ENCODE assay signal across 19 cellular contexts in the genomic region with DNA sequence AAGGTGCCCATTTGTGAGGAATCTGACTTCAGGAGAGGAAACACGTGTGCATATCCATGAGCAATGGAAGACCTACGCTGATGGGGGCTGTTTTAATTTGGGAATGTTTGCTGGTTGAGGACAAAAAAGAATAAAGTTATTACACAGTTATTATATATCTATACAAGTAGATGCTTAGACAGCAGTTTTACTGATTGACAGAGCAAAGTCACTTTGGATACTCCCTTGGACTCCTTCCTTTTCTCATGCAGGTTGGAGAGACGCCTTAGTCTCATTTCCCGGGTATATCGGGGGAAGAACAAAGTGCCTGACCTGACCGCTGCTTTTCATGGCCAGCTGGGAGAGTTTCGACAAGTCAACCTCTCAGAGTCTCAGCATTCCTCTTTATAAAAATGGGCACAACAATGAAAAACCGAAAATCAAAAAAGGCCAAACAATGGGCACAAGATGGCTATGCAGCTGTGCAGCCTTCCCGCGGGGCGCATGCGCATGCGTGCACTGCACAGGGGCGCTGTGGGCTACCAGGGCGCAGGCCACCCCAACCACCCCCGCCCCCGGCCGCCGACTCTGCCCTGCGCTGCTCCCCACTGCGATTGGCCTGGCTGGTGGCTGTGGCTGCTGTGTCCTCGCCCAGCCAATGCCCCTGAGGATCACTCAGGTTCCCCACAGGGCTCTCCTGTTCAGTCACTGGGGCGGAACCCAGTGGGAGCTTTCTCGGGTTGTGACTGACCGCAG. TPM values are rescaled to one million over a fixed set of nuclear protein-coding genes. Genes with fewer than 3 reads are reported as not detected.
DNase-seq lines count a peak whose midpoint lies in the region; ATAC-seq and TF ChIP-seq lines count a peak whose summit lies in the region.
"Had no signal": no experiment of that assay in that cellular context is flagged by ENCODE, and none has a peak within 500 bp of the region (broad histone marks: within the 10 kb centered on the region; RNA-seq: fewer than 3 reads in every experiment).

No MANE protein-coding gene starts in this region.

- H2BK20ac ChIP-seq in IMR-90 (ENCODE audit: low read depth, low read length) = no peak overlapping the region

- 96% methylated on average over 6 of the region's 25 CpGs; no CpG with 5 or more reads in 1 of the 2 experiments for WGBS in IMR-90 (ENCODE audit: extremely low coverage in 2 of 2, insufficient read length in 1 of 2), 2 experiments
- 93 to 97% (median 94%) methylated on average over 24 to 25 of the region's 25 CpGs for WGBS in psoas muscle, 3 donors

- H3K9me1 ChIP-seq in IMR-90 (ENCODE audit: insufficient read depth, low read length) = peaks cover 13% of the 10 kb centered on the region

- H4K5ac ChIP-seq in IMR-90 (ENCODE audit: low read depth, low read length) = no peak overlapping the region

- dilution Hi-C loops in IMR-90 (cut with HindIII; ENCODE audit: low sequenced_read_pairs, unreplicated experiment) = no loop called here

- no peak overlapping the region for H3K4me3 Mint-ChIP-seq in activated T-cell treated with anti-CD3 and anti-CD28 coated beads, Interleukin-2, amount 50 U/mL, for 72 hours
- H3K4me3 Mint-ChIP-seq in WTC11 = no peak overlapping the region

- peak overlapping the region; percentile 84 for H3K27ac Mint-ChIP-seq in activated T-cell treated with anti-CD3 and anti-CD28 coated beads, Interleukin-2, amount 50 U/mL, for 72 hours
- no peak overlapping the region for H3K27ac Mint-ChIP-seq in WTC11

- H3K4me1 Mint-ChIP-seq in activated T-cell treated with anti-CD3 and anti-CD28 coated beads, Interleukin-2, amount 50 U/mL, for 72 hours (ENCODE audit: low read depth) = peaks cover 37% of the 10 kb centered on the region
- no peaks in the 10 kb centered on the region; the same call in 1 of the 2 replicates for H3K4me1 Mint-ChIP-seq in WTC11

- no peak for TF ChIP-seq RAD21 in IMR-90 (IDR thresholded peaks at IDR 0.05; ENCODE audit: low read length)

- H3K36me3 ChIP-seq in IMR-90 (ENCODE audit: control insufficient read depth, insufficient read depth, low read length) (peaks cover 31% of the 10 kb centered on the region), psoas muscle (ENCODE audit: insufficient read depth in 1 of 2, low read depth in 1 of 2) (peaks cover 3 to 29% of the 10 kb centered on the region in 2 donors), brain microvascular endothelial cell (replicated peaks) (peaks cover 7% of the 10 kb centered on the region)

- no peak overlapping the region for H3K14ac ChIP-seq in IMR-90 (replicated peaks; ENCODE audit: low read depth, low read length)

- H3K23ac ChIP-seq in IMR-90 (ENCODE audit: low read depth, low read length) = no peak overlapping the region

- H2BK15ac ChIP-seq in IMR-90 (ENCODE audit: low read depth, low read length) = no peak overlapping the region

- H2AK5ac ChIP-seq in IMR-90 (ENCODE audit: low read depth, low read length) = no peak overlapping the region

- peaks cover 33 to 52% of the 10 kb centered on the region in 2 experiments for H3K79me1 ChIP-seq in IMR-90 (ENCODE audit: low read depth in 1 of 2, low read length in 2 of 2)

- no peak overlapping the region for H3K4ac ChIP-seq in IMR-90 (ENCODE audit: low read depth, low read length)

- H4K91ac ChIP-seq in IMR-90 (ENCODE audit: insufficient read depth, low read depth, low read length) = no peak overlapping the region

- intact Hi-C loops in IMR-90 (cut with micrococcal nuclease) = no loop called here
- intact Hi-C loops in psoas muscle (cut with DNase I) = no loop called here

- H3K9ac ChIP-seq in IMR-90 (ENCODE audit: low read depth, low read length) = no peak overlapping the region
- H3K9ac ChIP-seq: BLaER1 treated with 17β-estradiol and CSF1 and Interleukin-3, amounts not matched to agents 10 nM and 100 nM had no signal

- ATAC-seq in activated T-cell treated with anti-CD3 and anti-CD28 coated beads, Interleukin-2, amount 50 U/mL, for 72 hours (replicated peaks in 1 of 2) = peak; percentile 22 to 35
- ATAC-seq in IMR-90 (ENCODE audit: low read depth) (no peak), WTC11 (peak; percentile 26; the same call in 1 of the 2 replicates), psoas muscle (peak in 3 of 4 donors; percentile 22 to 28 (median 23))

- in situ Hi-C loops in IMR-90 (cut with MboI; ENCODE audit: low sequenced_read_pairs) (no loop called here), brain microvascular endothelial cell (cut with HindIII; ENCODE audit: low pct_ligation_motif_present, low sequenced_read_pairs) (no loop called here)

- no peaks in the 10 kb centered on the region for H3K27me3 Mint-ChIP-seq in activated T-cell treated with anti-CD3 and anti-CD28 coated beads, Interleukin-2, amount 50 U/mL, for 72 hours (ENCODE audit: low read depth)
- no peaks in the 10 kb centered on the region for H3K27me3 Mint-ChIP-seq in WTC11 (ENCODE audit: low read depth)

- H4K8ac ChIP-seq in IMR-90 (ENCODE audit: low read depth in 2 of 2, low read length in 2 of 2) = no peak overlapping the region

- no peak for TF ChIP-seq POLR2A in IMR-90 (IDR thresholded peaks at IDR 0.05; ENCODE audit: low read depth, low read length)

- H3K4me1 ChIP-seq in IMR-90 (ENCODE audit: control insufficient read depth, insufficient read depth, low read length) = peaks cover 7% of the 10 kb centered on the region
- peaks cover 9% of the 10 kb centered on the region for H3K4me1 ChIP-seq in psoas muscle

- H3K27ac ChIP-seq in IMR-90 (ENCODE audit: insufficient read depth, low read length) = no peak overlapping the region
- no peak overlapping the region for H3K27ac ChIP-seq in psoas muscle
- H3K27ac ChIP-seq in brain microvascular endothelial cell = no peak overlapping the region
- H3K27ac ChIP-seq: BLaER1 treated with 17β-estradiol and CSF1 and Interleukin-3, amounts not matched to agents 10 nM and 100 nM; SK-N-MC had no signal

- POLR2A ChIA-PET in IMR-90 (lab: Charles Lee; ENCODE audit: unreplicated experiment) = interaction anchor here (0.7 kb wide), 1 partner anchor 285 kb away, joined by 6 read pairs; no protein-coding TSS in a partner anchor
- POLR2A ChIA-PET in WTC11 (lab: Charles Lee) = interaction anchor here (0.5 kb wide), 1 partner anchor 70 kb away, joined by 3 read pairs; no protein-coding TSS in a partner anchor

- H2BK120ac ChIP-seq in IMR-90 (ENCODE audit: low read depth, low read length) = no peak overlapping the region

- H3K9me3 Mint-ChIP-seq in activated T-cell treated with anti-CD3 and anti-CD28 coated beads, Interleukin-2, amount 50 U/mL, for 72 hours = no peaks in the 10 kb centered on the region
- no peaks in the 10 kb centered on the region for H3K9me3 Mint-ChIP-seq in WTC11

- no peak overlapping the region for H3K56ac ChIP-seq in IMR-90 (ENCODE audit: extremely low read depth, insufficient read depth, low read length)

- no TSS peak for BruUV-seq in IMR-90 (replicated peaks; lab: Mats Ljungman, UMichigan)

- no peak overlapping the region for H3K4me3 ChIP-seq in IMR-90 (ENCODE audit: insufficient read depth, low read depth, low read length)
- no peak overlapping the region for H3K4me3 ChIP-seq in psoas muscle
- no peak overlapping the region for H3K4me3 ChIP-seq in brain microvascular endothelial cell (ENCODE audit: low read depth, low read length)
- H3K4me3 ChIP-seq: BLaER1 treated with 17β-estradiol and CSF1 and Interleukin-3, amounts not matched to agents 10 nM and 100 nM; MG63; SK-N-MC had no signal

- peaks cover 22 to 29% of the 10 kb centered on the region in 2 donors for H3K36me3 Mint-ChIP-seq in activated T-cell treated with anti-CD3 and anti-CD28 coated beads, Interleukin-2, amount 50 U/mL, for 72 hours (ENCODE audit: insufficient read depth in 2 of 2)
- peaks cover 26% of the 10 kb centered on the region for H3K36me3 Mint-ChIP-seq in WTC11

- H3K9me3 ChIP-seq in IMR-90 (ENCODE audit: control insufficient read depth, insufficient read depth, low read length) (no peaks in the 10 kb centered on the region), psoas muscle (no peaks in the 10 kb centered on the region)
- H3K9me3 ChIP-seq: BLaER1 treated with 17β-estradiol and CSF1 and Interleukin-3, amounts not matched to agents 10 nM and 100 nM; MG63 had no signal

- TF ChIP-seq CTCF in IMR-90 (conservative IDR thresholded peaks at IDR 0.05; ENCODE audit: low read depth, low read length) = no peak
- TF ChIP-seq CTCF in WTC11 (IDR thresholded peaks at IDR 0.05) = no peak
- TF ChIP-seq CTCF in psoas muscle (IDR thresholded peaks at IDR 0.05) = no peak
- no peak for TF ChIP-seq CTCF in brain microvascular endothelial cell (IDR thresholded peaks at IDR 0.05; ENCODE audit: low read depth, low read length, missing control alignments)

- H3K4me2 ChIP-seq in IMR-90 (ENCODE audit: low read depth, low read length) = no peak overlapping the region

- H2BK5ac ChIP-seq in IMR-90 (ENCODE audit: low read depth, low read length, poor library complexity, severe bottlenecking) = no peak overlapping the region

- peaks cover 23% of the 10 kb centered on the region for H4K20me1 ChIP-seq in IMR-90 (ENCODE audit: insufficient read depth, low read length)

- CTCF ChIA-PET in IMR-90 (lab: Yijun Ruan, JAX) = interaction anchor here (1.0 kb wide), 1 partner anchor 21 kb away, joined by 3 read pairs; no protein-coding TSS in a partner anchor
- CTCF ChIA-PET in WTC11 (lab: Charles Lee) = no interaction called here

- no peak for DNase-seq in activated T-cell treated with anti-CD3 and anti-CD28 coated beads, Interleukin-2, amount 50 U/mL, for 72 hours
- DNase-seq in activated T-cell treated with anti-CD3 and anti-CD28 coated beads, Interleukin-2, amount 50 U/mL, for 48 hours = no peak
- DNase-seq in IMR-90 (no peak), WTC11 (ENCODE audit: low spot score) (no peak), psoas muscle (no peak), brain microvascular endothelial cell (no peak), DMS114 treated with DMSO at 0.1 percent for 48 hours (lab: John Stamatoyannopoulos, UW; ENCODE audit: unreplicated experiment) (no peak), NCI-H2171 (lab: John Stamatoyannopoulos, UW) (no peak)
- DNase-seq: DMS79 treated with DMSO at 0.1 percent for 48 hours; Karpas-422; MG63; NCI-H1092 treated with DMSO at 0.1 percent for 48 hours; NCI-H146; NCI-H2029 treated with DMSO at 0.1 percent for 48 hours; NCI-H446 treated with DMSO at 0.1 percent for 48 hours; NK-92 treated with Interleukin-12 subunit alpha and Interleukin-12 subunit beta, amount 100 ng/mL, for 24 hours; SHP77 had no signal

- no peak overlapping the region for H2AK9ac ChIP-seq in IMR-90 (replicated peaks; ENCODE audit: low read depth, low read length, poor library complexity)

- H2AFZ ChIP-seq in IMR-90 (replicated peaks; ENCODE audit: low read length, poor library complexity) = no peak overlapping the region

- H3K27me3 ChIP-seq in IMR-90 (ENCODE audit: control insufficient read depth, insufficient read depth, low read length) (no peaks in the 10 kb centered on the region), psoas muscle (ENCODE audit: insufficient read depth in 3 of 3, low read length in 2 of 3) (no peaks in the 10 kb centered on the region), brain microvascular endothelial cell (replicated peaks) (no peaks in the 10 kb centered on the region)
- H3K27me3 ChIP-seq: BLaER1 treated with 17β-estradiol and CSF1 and Interleukin-3, amounts not matched to agents 10 nM and 100 nM; MG63 had no signal

- H3K18ac ChIP-seq in IMR-90 (ENCODE audit: low read depth, low read length) = no peak overlapping the region

RNA-seq across cellular contexts. Expression of a gene that starts 18.1 kb away (rescaled TPM):
- 100 to 1,000 TPM; 208 to 246 TPM for total RNA-seq in activated T-cell treated with anti-CD3 and anti-CD28 coated beads, Interleukin-2, amount 50 U/mL, for 72 hours
- total RNA-seq in IMR-90 (2012; rRNA removed) (27.6 and 29.4 TPM in 2 replicates), WTC11 (2021) (11.8 to 13.5 TPM (median 13.0 TPM) in 3 replicates), psoas muscle (10 to 100 TPM; 22.4 to 76.3 (median 64.2) TPM)
- polyA plus RNA-seq in IMR-90 (2012; rRNA removed) (20.8 and 27.7 TPM in 2 replicates), psoas muscle (100 to 1,000 TPM in 2 of 3 donors, 10 to 100 TPM in 1; 29.0 to 152 (median 126) TPM)
- polyA plus RNA-seq in IMR-90 (2012; cell fraction: cytosol; rRNA removed) = 11.9 and 12.8 TPM in 2 replicates
- 6.6 and 66.1 TPM in 2 replicates for polyA plus RNA-seq in IMR-90 (2012; cell fraction: nucleus; rRNA removed; ENCODE audit: low replicate concordance)

RNA-seq across cellular contexts. Expression of a gene that starts 43.8 kb away (rescaled TPM):
- 10 to 100 TPM; 71.5 to 85.8 TPM for total RNA-seq in activated T-cell treated with anti-CD3 and anti-CD28 coated beads, Interleukin-2, amount 50 U/mL, for 72 hours
- total RNA-seq in IMR-90 (2012; rRNA removed) = 8.1 and 12.8 TPM in 2 replicates
- polyA plus RNA-seq in IMR-90 (2012; rRNA removed) = 5.7 and 5.9 TPM in 2 replicates
- polyA plus RNA-seq in IMR-90 (2012; cell fraction: cytosol; rRNA removed) = 3.6 and 6.3 TPM in 2 replicates
- polyA plus RNA-seq in IMR-90 (2012; cell fraction: nucleus; rRNA removed; ENCODE audit: low replicate concordance) = 4.0 and 11.1 TPM in 2 replicates
- 30.4 to 32.3 TPM (median 32.0 TPM) in 3 replicates for total RNA-seq in WTC11 (2021)
- total RNA-seq in psoas muscle = 10 to 100 TPM; 14.1 to 20.6 (median 18.4) TPM
- 10 to 100 TPM in 2 of 3 donors, 1 to 10 TPM in 1; 9.9 to 11.8 (median 11.3) TPM for polyA plus RNA-seq in psoas muscle
